In the genomic region with DNA sequence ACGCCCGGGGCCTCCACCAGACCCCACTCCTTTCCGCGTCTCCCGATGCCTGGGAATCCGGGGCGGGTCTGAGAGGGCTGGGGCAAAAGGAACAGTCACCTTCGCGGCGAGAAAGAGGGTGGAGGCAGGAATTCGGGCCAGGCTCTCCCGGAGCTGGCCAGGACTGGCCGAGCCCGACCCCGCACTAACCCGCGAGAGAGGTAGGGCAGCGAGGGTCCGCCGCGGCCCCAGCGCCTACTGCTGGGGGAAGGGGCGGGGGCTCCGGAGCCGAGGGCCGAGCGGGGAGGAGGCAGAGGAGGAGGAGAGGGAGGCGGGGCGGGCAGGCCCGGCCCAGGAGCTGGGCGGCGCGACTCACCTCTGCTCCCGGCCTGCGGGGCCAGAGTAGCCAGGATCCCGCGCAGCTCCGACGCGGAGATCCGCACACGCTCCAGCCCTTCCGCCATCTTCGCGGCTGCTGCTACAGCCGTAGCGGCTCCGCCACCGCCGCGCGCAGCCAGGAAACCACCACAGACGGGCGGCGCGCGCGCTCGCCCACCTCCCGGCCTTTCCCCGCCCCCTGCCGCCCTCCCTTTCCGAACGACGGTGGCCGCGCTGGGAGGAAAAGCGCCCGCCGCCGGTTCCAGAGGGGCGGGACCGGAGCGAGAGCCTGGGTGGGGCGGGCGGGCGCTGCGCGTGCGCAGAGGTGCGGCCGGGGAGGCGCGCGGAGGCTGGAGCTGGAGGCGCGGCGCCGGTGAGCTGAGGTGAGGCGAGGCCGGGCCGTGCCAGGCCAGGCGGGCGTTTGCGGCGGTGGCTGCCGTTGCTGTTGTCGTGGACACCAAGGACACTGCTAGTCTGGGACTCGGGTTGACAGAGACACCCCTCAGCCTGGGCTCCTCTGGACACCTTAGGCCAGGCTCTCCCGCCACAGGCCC, we compare ENCODE assay signal across 1 cellular context.
TF ChIP-seq lines count a peak whose summit lies in the region.

A gene (minus strand): TSS at position 508 of the 911 bp plus-strand sequence. CDS start 65 bp downstream, at position 443.
A gene with protein sequence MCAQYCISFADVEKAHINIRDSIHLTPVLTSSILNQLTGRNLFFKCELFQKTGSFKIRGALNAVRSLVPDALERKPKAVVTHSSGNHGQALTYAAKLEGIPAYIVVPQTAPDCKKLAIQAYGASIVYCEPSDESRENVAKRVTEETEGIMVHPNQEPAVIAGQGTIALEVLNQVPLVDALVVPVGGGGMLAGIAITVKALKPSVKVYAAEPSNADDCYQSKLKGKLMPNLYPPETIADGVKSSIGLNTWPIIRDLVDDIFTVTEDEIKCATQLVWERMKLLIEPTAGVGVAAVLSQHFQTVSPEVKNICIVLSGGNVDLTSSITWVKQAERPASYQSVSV (plus strand): TSS at position 673 of the 911 bp plus-strand sequence. CDS start 11,611 bp downstream, outside the sequence.

TF ChIP-seq in HepG2, 621 proteins besides CTCF, POLR2A, EP300 and RAD21 (continued from another document and continues in another):
- TF ChIP-seq, protein P1, sequence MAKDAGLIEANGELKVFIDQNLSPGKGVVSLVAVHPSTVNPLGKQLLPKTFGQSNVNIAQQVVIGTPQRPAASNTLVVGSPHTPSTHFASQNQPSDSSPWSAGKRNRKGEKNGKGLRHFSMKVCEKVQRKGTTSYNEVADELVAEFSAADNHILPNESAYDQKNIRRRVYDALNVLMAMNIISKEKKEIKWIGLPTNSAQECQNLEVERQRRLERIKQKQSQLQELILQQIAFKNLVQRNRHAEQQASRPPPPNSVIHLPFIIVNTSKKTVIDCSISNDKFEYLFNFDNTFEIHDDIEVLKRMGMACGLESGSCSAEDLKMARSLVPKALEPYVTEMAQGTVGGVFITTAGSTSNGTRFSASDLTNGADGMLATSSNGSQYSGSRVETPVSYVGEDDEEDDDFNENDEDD (CRISPR knock-in tag; IDR thresholded peaks at IDR 0.05; ENCODE audit: borderline replicate concordance), result peak; percentile 54; the same call in 1 of the 2 replicates
- no peak for TF ChIP-seq SMYD3 (CRISPR knock-in tag; IDR thresholded peaks at IDR 0.05)
- TF ChIP-seq, protein P2, sequence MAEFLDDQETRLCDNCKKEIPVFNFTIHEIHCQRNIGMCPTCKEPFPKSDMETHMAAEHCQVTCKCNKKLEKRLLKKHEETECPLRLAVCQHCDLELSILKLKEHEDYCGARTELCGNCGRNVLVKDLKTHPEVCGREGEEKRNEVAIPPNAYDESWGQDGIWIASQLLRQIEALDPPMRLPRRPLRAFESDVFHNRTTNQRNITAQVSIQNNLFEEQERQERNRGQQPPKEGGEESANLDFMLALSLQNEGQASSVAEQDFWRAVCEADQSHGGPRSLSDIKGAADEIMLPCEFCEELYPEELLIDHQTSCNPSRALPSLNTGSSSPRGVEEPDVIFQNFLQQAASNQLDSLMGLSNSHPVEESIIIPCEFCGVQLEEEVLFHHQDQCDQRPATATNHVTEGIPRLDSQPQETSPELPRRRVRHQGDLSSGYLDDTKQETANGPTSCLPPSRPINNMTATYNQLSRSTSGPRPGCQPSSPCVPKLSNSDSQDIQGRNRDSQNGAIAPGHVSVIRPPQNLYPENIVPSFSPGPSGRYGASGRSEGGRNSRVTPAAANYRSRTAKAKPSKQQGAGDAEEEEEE (CRISPR knock-in tag; IDR thresholded peaks at IDR 0.05; ENCODE audit: borderline replicate concordance), result no peak
- TF ChIP-seq ZNF232 (CRISPR knock-in tag; IDR thresholded peaks at IDR 0.05; ENCODE audit: borderline replicate concordance), result no peak
- no peak for TF ChIP-seq ZNF33A (CRISPR knock-in tag; IDR thresholded peaks at IDR 0.05; ENCODE audit: borderline replicate concordance)
- TF ChIP-seq ZNF768 (CRISPR knock-in tag; IDR thresholded peaks at IDR 0.05), result peak; percentile 60
- no peak for TF ChIP-seq DPF2 (CRISPR knock-in tag; IDR thresholded peaks at IDR 0.05; ENCODE audit: borderline replicate concordance, low read depth)
- TF ChIP-seq, protein P3, sequence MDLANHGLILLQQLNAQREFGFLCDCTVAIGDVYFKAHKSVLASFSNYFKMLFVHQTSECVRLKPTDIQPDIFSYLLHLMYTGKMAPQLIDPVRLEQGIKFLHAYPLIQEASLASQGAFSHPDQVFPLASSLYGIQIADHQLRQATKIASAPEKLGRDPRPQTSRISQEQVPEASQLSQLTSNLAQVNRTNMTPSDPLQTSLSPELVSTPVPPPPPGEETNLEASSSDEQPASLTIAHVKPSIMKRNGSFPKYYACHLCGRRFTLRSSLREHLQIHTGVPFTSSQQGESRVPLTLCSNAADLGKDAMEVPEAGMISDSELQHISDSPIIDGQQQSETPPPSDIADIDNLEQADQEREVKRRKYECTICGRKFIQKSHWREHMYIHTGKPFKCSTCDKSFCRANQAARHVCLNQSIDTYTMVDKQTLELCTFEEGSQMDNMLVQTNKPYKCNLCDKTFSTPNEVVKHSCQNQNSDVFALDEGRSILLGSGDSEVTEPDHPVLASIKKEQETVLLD (CRISPR knock-in tag; IDR thresholded peaks at IDR 0.05; ENCODE audit: low read depth), result 0 out of 2 replicates have a peak, but pooled peaks have one; percentile 56
- TF ChIP-seq, protein P4, sequence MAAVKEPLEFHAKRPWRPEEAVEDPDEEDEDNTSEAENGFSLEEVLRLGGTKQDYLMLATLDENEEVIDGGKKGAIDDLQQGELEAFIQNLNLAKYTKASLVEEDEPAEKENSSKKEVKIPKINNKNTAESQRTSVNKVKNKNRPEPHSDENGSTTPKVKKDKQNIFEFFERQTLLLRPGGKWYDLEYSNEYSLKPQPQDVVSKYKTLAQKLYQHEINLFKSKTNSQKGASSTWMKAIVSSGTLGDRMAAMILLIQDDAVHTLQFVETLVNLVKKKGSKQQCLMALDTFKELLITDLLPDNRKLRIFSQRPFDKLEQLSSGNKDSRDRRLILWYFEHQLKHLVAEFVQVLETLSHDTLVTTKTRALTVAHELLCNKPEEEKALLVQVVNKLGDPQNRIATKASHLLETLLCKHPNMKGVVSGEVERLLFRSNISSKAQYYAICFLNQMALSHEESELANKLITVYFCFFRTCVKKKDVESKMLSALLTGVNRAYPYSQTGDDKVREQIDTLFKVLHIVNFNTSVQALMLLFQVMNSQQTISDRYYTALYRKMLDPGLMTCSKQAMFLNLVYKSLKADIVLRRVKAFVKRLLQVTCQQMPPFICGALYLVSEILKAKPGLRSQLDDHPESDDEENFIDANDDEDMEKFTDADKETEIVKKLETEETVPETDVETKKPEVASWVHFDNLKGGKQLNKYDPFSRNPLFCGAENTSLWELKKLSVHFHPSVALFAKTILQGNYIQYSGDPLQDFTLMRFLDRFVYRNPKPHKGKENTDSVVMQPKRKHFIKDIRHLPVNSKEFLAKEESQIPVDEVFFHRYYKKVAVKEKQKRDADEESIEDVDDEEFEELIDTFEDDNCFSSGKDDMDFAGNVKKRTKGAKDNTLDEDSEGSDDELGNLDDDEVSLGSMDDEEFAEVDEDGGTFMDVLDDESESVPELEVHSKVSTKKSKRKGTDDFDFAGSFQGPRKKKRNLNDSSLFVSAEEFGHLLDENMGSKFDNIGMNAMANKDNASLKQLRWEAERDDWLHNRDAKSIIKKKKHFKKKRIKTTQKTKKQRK (IDR thresholded peaks at IDR 0.05; ENCODE audit: low read length), result no peak
- no peak for TF ChIP-seq TCF7L2 (IDR thresholded peaks at IDR 0.05; ENCODE audit: low read depth, low read length)
- TF ChIP-seq AGO1 (IDR thresholded peaks at IDR 0.05; ENCODE audit: low read depth, low read length, poor library complexity, severe bottlenecking), result no peak
- TF ChIP-seq, protein P5, sequence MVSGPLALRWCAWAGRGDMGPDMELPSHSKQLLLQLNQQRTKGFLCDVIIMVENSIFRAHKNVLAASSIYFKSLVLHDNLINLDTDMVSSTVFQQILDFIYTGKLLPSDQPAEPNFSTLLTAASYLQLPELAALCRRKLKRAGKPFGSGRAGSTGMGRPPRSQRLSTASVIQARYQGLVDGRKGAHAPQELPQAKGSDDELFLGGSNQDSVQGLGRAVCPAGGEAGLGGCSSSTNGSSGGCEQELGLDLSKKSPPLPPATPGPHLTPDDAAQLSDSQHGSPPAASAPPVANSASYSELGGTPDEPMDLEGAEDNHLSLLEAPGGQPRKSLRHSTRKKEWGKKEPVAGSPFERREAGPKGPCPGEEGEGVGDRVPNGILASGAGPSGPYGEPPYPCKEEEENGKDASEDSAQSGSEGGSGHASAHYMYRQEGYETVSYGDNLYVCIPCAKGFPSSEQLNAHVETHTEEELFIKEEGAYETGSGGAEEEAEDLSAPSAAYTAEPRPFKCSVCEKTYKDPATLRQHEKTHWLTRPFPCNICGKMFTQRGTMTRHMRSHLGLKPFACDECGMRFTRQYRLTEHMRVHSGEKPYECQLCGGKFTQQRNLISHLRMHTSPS (CRISPR knock-in tag; IDR thresholded peaks at IDR 0.05; ENCODE audit: low read depth), result no peak
- TF ChIP-seq RARA (CRISPR knock-in tag; IDR thresholded peaks at IDR 0.05), result no peak
- TF ChIP-seq MYNN (CRISPR knock-in tag; IDR thresholded peaks at IDR 0.05; ENCODE audit: low read depth), result no peak
- no peak for TF ChIP-seq GLI4 (CRISPR knock-in tag; IDR thresholded peaks at IDR 0.05; ENCODE audit: borderline replicate concordance)
- TF ChIP-seq NAIF1 (CRISPR knock-in tag; IDR thresholded peaks at IDR 0.05; ENCODE audit: borderline replicate concordance), result no peak
- TF ChIP-seq, protein P6, sequence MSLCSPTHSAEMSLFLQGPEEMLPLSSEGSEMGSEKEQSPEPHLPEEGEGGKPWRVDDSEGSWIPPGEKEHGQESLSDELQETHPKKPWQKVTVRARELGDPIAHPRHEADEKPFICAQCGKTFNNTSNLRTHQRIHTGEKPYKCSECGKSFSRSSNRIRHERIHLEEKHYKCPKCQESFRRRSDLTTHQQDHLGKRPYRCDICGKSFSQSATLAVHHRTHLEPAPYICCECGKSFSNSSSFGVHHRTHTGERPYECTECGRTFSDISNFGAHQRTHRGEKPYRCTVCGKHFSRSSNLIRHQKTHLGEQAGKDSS (CRISPR knock-in tag; IDR thresholded peaks at IDR 0.05; ENCODE audit: borderline replicate concordance, low read depth), result 0 out of 2 replicates have a peak, but pooled peaks have one; percentile 34
- TF ChIP-seq, protein P7, sequence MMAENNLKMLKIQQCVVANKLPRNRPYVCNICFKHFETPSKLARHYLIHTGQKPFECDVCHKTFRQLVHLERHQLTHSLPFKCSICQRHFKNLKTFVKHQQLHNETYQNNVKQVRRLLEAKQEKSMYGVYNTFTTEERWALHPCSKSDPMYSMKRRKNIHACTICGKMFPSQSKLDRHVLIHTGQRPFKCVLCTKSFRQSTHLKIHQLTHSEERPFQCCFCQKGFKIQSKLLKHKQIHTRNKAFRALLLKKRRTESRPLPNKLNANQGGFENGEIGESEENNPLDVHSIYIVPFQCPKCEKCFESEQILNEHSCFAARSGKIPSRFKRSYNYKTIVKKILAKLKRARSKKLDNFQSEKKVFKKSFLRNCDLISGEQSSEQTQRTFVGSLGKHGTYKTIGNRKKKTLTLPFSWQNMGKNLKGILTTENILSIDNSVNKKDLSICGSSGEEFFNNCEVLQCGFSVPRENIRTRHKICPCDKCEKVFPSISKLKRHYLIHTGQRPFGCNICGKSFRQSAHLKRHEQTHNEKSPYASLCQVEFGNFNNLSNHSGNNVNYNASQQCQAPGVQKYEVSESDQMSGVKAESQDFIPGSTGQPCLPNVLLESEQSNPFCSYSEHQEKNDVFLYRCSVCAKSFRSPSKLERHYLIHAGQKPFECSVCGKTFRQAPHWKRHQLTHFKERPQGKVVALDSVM (CRISPR knock-in tag; IDR thresholded peaks at IDR 0.05), result peak; percentile 100
- TF ChIP-seq ESRRA (CRISPR knock-in tag; IDR thresholded peaks at IDR 0.05; ENCODE audit: low read depth), result no peak; the same call in 1 of the 2 replicates
- no peak for TF ChIP-seq HNF4G (IDR thresholded peaks at IDR 0.05; ENCODE audit: borderline replicate concordance, low read depth, low read length)
- TF ChIP-seq HNF4G (CRISPR knock-in tag; IDR thresholded peaks at IDR 0.05; ENCODE audit: borderline replicate concordance, low read depth), result peak; percentile 30; the same call in 1 of the 2 replicates
- TF ChIP-seq ZBTB21 (CRISPR knock-in tag; IDR thresholded peaks at IDR 0.05), result no peak
- TF ChIP-seq ISX (CRISPR knock-in tag; conservative IDR thresholded peaks at IDR 0.05), result no peak
- no peak for TF ChIP-seq PAF1 (CRISPR knock-in tag; IDR thresholded peaks at IDR 0.05)
- TF ChIP-seq ZNF562 (CRISPR knock-in tag; IDR thresholded peaks at IDR 0.05; ENCODE audit: borderline replicate concordance), result no peak
- TF ChIP-seq, protein P8, sequence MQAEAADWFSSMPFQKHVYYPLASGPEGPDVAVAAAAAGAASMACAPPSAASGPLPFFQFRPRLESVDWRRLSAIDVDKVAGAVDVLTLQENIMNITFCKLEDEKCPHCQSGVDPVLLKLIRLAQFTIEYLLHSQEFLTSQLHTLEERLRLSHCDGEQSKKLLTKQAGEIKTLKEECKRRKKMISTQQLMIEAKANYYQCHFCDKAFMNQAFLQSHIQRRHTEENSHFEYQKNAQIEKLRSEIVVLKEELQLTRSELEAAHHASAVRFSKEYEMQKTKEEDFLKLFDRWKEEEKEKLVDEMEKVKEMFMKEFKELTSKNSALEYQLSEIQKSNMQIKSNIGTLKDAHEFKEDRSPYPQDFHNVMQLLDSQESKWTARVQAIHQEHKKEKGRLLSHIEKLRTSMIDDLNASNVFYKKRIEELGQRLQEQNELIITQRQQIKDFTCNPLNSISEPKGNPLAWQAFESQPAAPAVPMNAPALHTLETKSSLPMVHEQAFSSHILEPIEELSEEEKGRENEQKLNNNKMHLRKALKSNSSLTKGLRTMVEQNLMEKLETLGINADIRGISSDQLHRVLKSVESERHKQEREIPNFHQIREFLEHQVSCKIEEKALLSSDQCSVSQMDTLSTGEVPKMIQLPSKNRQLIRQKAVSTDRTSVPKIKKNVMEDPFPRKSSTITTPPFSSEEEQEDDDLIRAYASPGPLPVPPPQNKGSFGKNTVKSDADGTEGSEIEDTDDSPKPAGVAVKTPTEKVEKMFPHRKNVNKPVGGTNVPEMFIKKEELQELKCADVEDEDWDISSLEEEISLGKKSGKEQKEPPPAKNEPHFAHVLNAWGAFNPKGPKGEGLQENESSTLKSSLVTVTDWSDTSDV (CRISPR knock-in tag; IDR thresholded peaks at IDR 0.05), result no peak
- no peak for TF ChIP-seq RFXANK (CRISPR knock-in tag; IDR thresholded peaks at IDR 0.05)
- 0 out of 2 replicates have a peak, but pooled peaks have one; percentile 67 for TF ChIP-seq PRMT3 (CRISPR knock-in tag; IDR thresholded peaks at IDR 0.05; ENCODE audit: borderline replicate concordance, low read depth)
- TF ChIP-seq ZNF331 (CRISPR knock-in tag; IDR thresholded peaks at IDR 0.05), result 0 out of 2 replicates have a peak, but pooled peaks have one; percentile 30
- TF ChIP-seq ZNF10 (CRISPR knock-in tag; IDR thresholded peaks at IDR 0.05; ENCODE audit: borderline replicate concordance, low read depth), result no peak
- TF ChIP-seq KMT2A (CRISPR knock-in tag; IDR thresholded peaks at IDR 0.05), result no peak; the same call in 1 of the 2 replicates
- TF ChIP-seq ZNF776 (CRISPR knock-in tag; IDR thresholded peaks at IDR 0.05), result peak; percentile 82; the same call in 1 of the 2 replicates
- TF ChIP-seq NFYC (CRISPR knock-in tag; IDR thresholded peaks at IDR 0.05), result no peak
